In genomic region chr15:65610871-65611718, GRCh38 we compare ENCODE assay signal across 8 cellular contexts. TPM values are rescaled to one million over a fixed set of nuclear protein-coding genes. Genes with fewer than 3 reads are reported as not detected.
DNase-seq lines count a peak whose midpoint lies in the region; ATAC-seq, FAIRE-seq and TF ChIP-seq lines count a peak whose summit lies in the region.

INTS14 (minus strand) TSS chr15:65611131; CDS start chr15:65607380, 3,751 bp downstream.

- peak within 1 kb of the TSS; percentile 83 for H3K4me3 ChIP-seq in A549
- peak within 1 kb of the TSS; percentile 80 to 85 for H3K4me3 ChIP-seq in body of pancreas
- H3K4me3 ChIP-seq in sigmoid colon = peak within 1 kb of the TSS; percentile 65 to 96 (median 74)

- TF ChIP-seq CTCF in A549 (IDR thresholded peaks at IDR 0.05) (peak; percentile 81), body of pancreas (IDR thresholded peaks at IDR 0.05) (peak; percentile 37 to 81 (median 58)), sigmoid colon (IDR thresholded peaks at IDR 0.05) (peak in 2 of 4 experiments; percentile 21 to 45)

- CTCF ChIA-PET in A549 (lab: Yijun Ruan, JAX) = interaction anchor here (0.6 to 5.6 kb wide), 41 partner anchors 8 to 1614 kb away, joined by 3 to 43 read pairs (median 4); partner anchors contain the start of genes DENND4A, RAB11A and SLC24A1

- TF ChIP-seq RAD21 in A549 (conservative IDR thresholded peaks at IDR 0.05 in 1 of 2, IDR thresholded peaks at IDR 0.05 in 1 of 2) = peak; percentile 59 to 82

- H3K27ac ChIP-seq in A549 = peak within 1 kb of the TSS; percentile 93 to 94
- peak within 1 kb of the TSS; percentile 74 to 93 (median 90) for H3K27ac ChIP-seq in body of pancreas
- peak within 1 kb of the TSS; percentile 91 to 97 (median 92) for H3K27ac ChIP-seq in sigmoid colon

- DNase-seq in A549 (ENCODE audit: low read depth in 1 of 2, low spot score in 1 of 2) (peak; percentile 97 to 99), NCI-H2107 treated with DMSO at 0.1 percent for 48 hours (lab: John Stamatoyannopoulos, UW; ENCODE audit: unreplicated experiment) (peak; percentile 62), body of pancreas (peak; percentile 98 to 99 (median 98)), iPS DF 19.7 (ENCODE audit: low read depth, low spot score) (peak; percentile 78), sigmoid colon (peak; percentile 98)

- no peaks in the 10 kb centered on the region for H3K27me3 ChIP-seq in body of pancreas
- H3K27me3 ChIP-seq in sigmoid colon = no peaks in the 10 kb centered on the region

- POLR2A ChIA-PET in A549 (lab: Yijun Ruan, JAX) = interaction anchor here (0.5 to 3.3 kb wide), 34 partner anchors 9 to 470 kb away, joined by 3 to 62 read pairs (median 5); partner anchors contain the start of genes DENND4A, HACD3, RAB11A and RNU5B-1

- no peaks in the 10 kb centered on the region for H3K9me3 ChIP-seq in A549
- no peaks in the 10 kb centered on the region for H3K9me3 ChIP-seq in body of pancreas
- H3K9me3 ChIP-seq in sigmoid colon = no peaks in the 10 kb centered on the region

- TF ChIP-seq POLR2A in A549 (IDR thresholded peaks at IDR 0.05; ENCODE audit: low read length) = peak; percentile 86
- peak; percentile 86 for TF ChIP-seq POLR2A in GM18526 (IDR thresholded peaks at IDR 0.05; ENCODE audit: extremely low read depth, insufficient read length)
- TF ChIP-seq POLR2A in body of pancreas (IDR thresholded peaks at IDR 0.05) = peak; percentile 65 to 90 (median 90)
- peak; percentile 64 to 66 for TF ChIP-seq POLR2A in sigmoid colon (IDR thresholded peaks at IDR 0.05)

- WGBS in A549 (ENCODE audit: missing lambda C conversion rate) = 2% methylated on average over 51 of the region's 64 CpGs
- 0 to 1% methylated on average over 34 to 64 of the region's 64 CpGs for WGBS in body of pancreas, 2 donors
- WGBS in sigmoid colon, 2 donors = 0 to 1% methylated on average over 64 of the region's 64 CpGs

- H3K4me2 ChIP-seq in A549 = peak within 1 kb of the TSS; percentile 94

- intact Hi-C loops in body of pancreas (cut with DNase I) (no loop called here), sigmoid colon (cut with DNase I) (no loop called here)

- TF ChIP-seq EP300 in A549 (IDR thresholded peaks at IDR 0.05) (no peak), sigmoid colon (IDR thresholded peaks at IDR 0.05) (no peak)

- H3K4me1 ChIP-seq in A549 = peaks cover 18% of the 10 kb centered on the region
- H3K4me1 ChIP-seq in body of pancreas = peaks cover 25% of the 10 kb centered on the region
- H3K4me1 ChIP-seq in sigmoid colon = peaks cover 0 to 31% (median 22%) of the 10 kb centered on the region in 4 donors

- no peaks in the 10 kb centered on the region for H3K36me3 ChIP-seq in body of pancreas (replicated peaks in 1 of 2; ENCODE audit: insufficient read depth in 1 of 2, low read depth in 2 of 2)
- peaks cover 0 to 9% (median 0%) of the 10 kb centered on the region in 4 donors for H3K36me3 ChIP-seq in sigmoid colon

- FAIRE-seq in A549 (lab: Jason Lieb, UNC) (no peak), TTC549 (lab: Jason Lieb, UNC) (peak; percentile 75)

- ATAC-seq in A549 (peak; percentile 97 to 99), HG03066 (IDR thresholded peaks at IDR 0.05; ENCODE audit: low read depth, unreplicated experiment) (peak; percentile 92), body of pancreas (peak; percentile 99)

TF ChIP-seq in A549, 52 proteins besides CTCF, POLR2A, EP300 and RAD21 (continues in another document):
- TF ChIP-seq ATOH8 (CRISPR knock-in tag; IDR thresholded peaks at IDR 0.05; ENCODE audit: low read depth) (no peak), CBX2 (IDR thresholded peaks at IDR 0.05; ENCODE audit: borderline replicate concordance, low read depth) (no peak), ZC3H11A (IDR thresholded peaks at IDR 0.05) (peak; percentile 20; the same call in 1 of the 2 replicates), RNF2 (IDR thresholded peaks at IDR 0.05; ENCODE audit: borderline replicate concordance, low read depth) (no peak), MYC (IDR thresholded peaks at IDR 0.05; ENCODE audit: borderline replicate concordance, low read length) (peak; percentile 93), SREBF2 (IDR thresholded peaks at IDR 0.05) (no peak), HEYL (CRISPR knock-in tag; IDR thresholded peaks at IDR 0.05) (no peak), RCOR1 (IDR thresholded peaks at IDR 0.05; ENCODE audit: low read depth, low read length) (no peak), CHD4 (IDR thresholded peaks at IDR 0.05; ENCODE audit: borderline replicate concordance) (no peak), TP53 (CRISPR knock-in tag; IDR thresholded peaks at IDR 0.05) (peak; percentile 74; the same call in 1 of the 2 replicates), REST (IDR thresholded peaks at IDR 0.05) (0 out of 2 replicates have a peak, but pooled peaks have one; percentile 45), NPAS2 (CRISPR knock-in tag; IDR thresholded peaks at IDR 0.05; ENCODE audit: borderline replicate concordance) (no peak), TFCP2L1 (CRISPR knock-in tag; IDR thresholded peaks at IDR 0.05) (0 out of 2 replicates have a peak, but pooled peaks have one; percentile 37), JUN (IDR thresholded peaks at IDR 0.05) (peak; percentile 77 to 97), GATA3 (IDR thresholded peaks at IDR 0.05; ENCODE audit: borderline replicate concordance) (peak; percentile 61), ZSCAN20 (CRISPR knock-in tag; IDR thresholded peaks at IDR 0.05) (no peak), KDM1A (IDR thresholded peaks at IDR 0.05; ENCODE audit: low read depth) (no peak), CHD2 (IDR thresholded peaks at IDR 0.05; ENCODE audit: low read length, partially characterized antibody) (peak; percentile 16), HOXA7 (CRISPR knock-in tag; IDR thresholded peaks at IDR 0.05) (no peak), KDM5A (IDR thresholded peaks at IDR 0.05) (peak; percentile 87), EHMT2 (IDR thresholded peaks at IDR 0.05; ENCODE audit: low read depth) (no peak), HOXB5 (CRISPR knock-in tag; IDR thresholded peaks at IDR 0.05) (no peak; the same call in 1 of the 2 replicates), HOXB13 (CRISPR knock-in tag; IDR thresholded peaks at IDR 0.05; ENCODE audit: low read depth) (no peak)
- TF ChIP-seq, protein P1, sequence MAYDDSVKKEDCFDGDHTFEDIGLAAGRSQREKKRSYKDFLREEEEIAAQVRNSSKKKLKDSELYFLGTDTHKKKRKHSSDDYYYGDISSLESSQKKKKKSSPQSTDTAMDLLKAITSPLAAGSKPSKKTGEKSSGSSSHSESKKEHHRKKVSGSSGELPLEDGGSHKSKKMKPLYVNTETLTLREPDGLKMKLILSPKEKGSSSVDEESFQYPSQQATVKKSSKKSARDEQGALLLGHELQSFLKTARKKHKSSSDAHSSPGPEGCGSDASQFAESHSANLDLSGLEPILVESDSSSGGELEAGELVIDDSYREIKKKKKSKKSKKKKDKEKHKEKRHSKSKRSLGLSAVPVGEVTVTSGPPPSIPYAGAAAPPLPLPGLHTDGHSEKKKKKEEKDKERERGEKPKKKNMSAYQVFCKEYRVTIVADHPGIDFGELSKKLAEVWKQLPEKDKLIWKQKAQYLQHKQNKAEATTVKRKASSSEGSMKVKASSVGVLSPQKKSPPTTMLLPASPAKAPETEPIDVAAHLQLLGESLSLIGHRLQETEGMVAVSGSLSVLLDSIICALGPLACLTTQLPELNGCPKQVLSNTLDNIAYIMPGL (CRISPR knock-in tag; IDR thresholded peaks at IDR 0.05; ENCODE audit: borderline replicate concordance) = peak; percentile 95; the same call in 1 of the 2 replicates
- TF ChIP-seq, protein P2, sequence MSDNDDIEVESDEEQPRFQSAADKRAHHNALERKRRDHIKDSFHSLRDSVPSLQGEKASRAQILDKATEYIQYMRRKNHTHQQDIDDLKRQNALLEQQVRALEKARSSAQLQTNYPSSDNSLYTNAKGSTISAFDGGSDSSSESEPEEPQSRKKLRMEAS (IDR thresholded peaks at IDR 0.05) = peak; percentile 98

RNA-seq across cellular contexts. Expression of gene INTS14, which starts in this region (rescaled TPM):
- polyA plus RNA-seq in A549 (2011; rRNA removed) = 81.4 and 82.1 TPM in 2 replicates
- polyA plus RNA-seq in A549 (2012; cell fraction: cytosol; rRNA removed) = 41.1 and 47.1 TPM in 2 replicates
- polyA plus RNA-seq in A549 (2012; cell fraction: nucleus; rRNA removed) = 41.1 and 51.9 TPM in 2 replicates
- polyA plus RNA-seq in A549 (2017; fragmentation: RNase III; extraction: RNeasy Plus Mini Kit Qiagen cat#74134 plus additional on column Dnase treatment) = 36.6 to 40.0 TPM (median 38.1 TPM) in 3 replicates
- polyA minus RNA-seq in A549 (2011; rRNA and poly(A)+ RNA removed) = 56.3 and 68.0 TPM in 2 replicates
- 10 to 100 TPM; 26.0 to 28.3 TPM for total RNA-seq in body of pancreas
- total RNA-seq in sigmoid colon = 10 to 100 TPM; 19.5 to 26.0 (median 24.7) TPM
- 10 to 100 TPM; 16.2 to 29.9 (median 24.0) TPM for polyA plus RNA-seq in sigmoid colon

Comparison
In these comparisons a context has a peak if more than half of its experiments do, and no peak if none do; other contexts are left out.
1. Peak in every context shown above with its lines: DNase-seq, ATAC-seq, H3K4me3 ChIP-seq and H3K27ac ChIP-seq.